1 cellular context compared by ENCODE assay signal in the genomic region with DNA sequence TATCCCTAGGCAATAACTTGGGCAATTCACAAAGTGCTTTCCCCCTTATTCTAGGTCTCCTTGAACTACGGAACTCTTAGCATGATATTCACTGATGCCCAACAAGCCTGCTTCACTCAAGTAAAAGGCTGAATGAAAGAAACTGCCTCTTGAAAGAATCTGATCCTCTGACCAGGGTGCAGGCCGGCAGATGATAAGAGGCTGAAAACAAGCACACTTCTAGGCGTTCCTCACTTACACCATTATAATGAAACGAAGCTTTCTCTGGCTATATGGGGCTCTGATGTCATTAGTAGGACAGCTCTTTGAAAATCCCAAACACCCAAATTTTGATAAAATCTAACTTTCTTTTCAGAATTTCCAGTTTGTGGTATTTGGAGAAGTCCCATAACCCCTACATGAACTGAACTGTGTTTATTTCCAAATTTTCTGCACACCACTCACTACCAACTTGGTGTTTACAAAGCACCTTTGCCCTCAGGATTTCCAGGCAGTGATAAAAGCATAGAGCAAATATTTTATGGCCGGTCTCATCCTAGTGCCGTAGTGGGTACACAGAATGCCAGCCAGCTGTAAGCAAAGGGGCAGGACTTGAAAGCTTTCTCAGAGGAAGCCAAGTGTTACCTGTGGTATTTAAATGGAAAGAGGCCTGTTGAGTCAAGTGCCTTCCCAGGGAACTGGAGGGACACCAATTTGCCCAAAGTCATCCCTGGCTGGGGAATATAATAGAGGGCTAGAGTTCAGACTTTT.
A peak's percentile ranks its signal among the peaks of the same experiment; 100 is the strongest.
TF ChIP-seq lines count a peak whose summit lies in the region.

No MANE protein-coding gene starts in this region.

TF ChIP-seq in HCT116, 20 proteins besides CTCF, POLR2A, EP300 and RAD21 (continued from another document):
- no peak for TF ChIP-seq MAX (IDR thresholded peaks at IDR 0.05)
- peak; percentile 59 for TF ChIP-seq SP1 (IDR thresholded peaks at IDR 0.05; ENCODE audit: low read depth)
- TF ChIP-seq EGR1 (IDR thresholded peaks at IDR 0.05; ENCODE audit: low read depth): 0 out of 2 replicates have a peak, but pooled peaks have one; percentile 15
- TF ChIP-seq CBX3 (IDR thresholded peaks at IDR 0.05; ENCODE audit: low read depth): no peak
- TF ChIP-seq YY1 (IDR thresholded peaks at IDR 0.05; ENCODE audit: extremely low read depth, insufficient replicate concordance, low read depth, low read length): no peak
- no peak for TF ChIP-seq ELF1 (IDR thresholded peaks at IDR 0.05; ENCODE audit: borderline replicate concordance, low read depth)
- no peak for TF ChIP-seq REST (IDR thresholded peaks at IDR 0.05; ENCODE audit: low read depth)
- TF ChIP-seq TCF7L2 (IDR thresholded peaks at IDR 0.05; ENCODE audit: borderline replicate concordance, extremely low read depth, insufficient read depth, insufficient read length): no peak
- TF ChIP-seq POLR2AphosphoS5 (IDR thresholded peaks at IDR 0.05; ENCODE audit: low read depth, low read length): no peak
- no peak for TF ChIP-seq ZNF274 (IDR thresholded peaks at IDR 0.05; ENCODE audit: low read depth, low read length)
